Comparison of ENCODE assay signal across 11 cellular contexts in the genomic region with DNA sequence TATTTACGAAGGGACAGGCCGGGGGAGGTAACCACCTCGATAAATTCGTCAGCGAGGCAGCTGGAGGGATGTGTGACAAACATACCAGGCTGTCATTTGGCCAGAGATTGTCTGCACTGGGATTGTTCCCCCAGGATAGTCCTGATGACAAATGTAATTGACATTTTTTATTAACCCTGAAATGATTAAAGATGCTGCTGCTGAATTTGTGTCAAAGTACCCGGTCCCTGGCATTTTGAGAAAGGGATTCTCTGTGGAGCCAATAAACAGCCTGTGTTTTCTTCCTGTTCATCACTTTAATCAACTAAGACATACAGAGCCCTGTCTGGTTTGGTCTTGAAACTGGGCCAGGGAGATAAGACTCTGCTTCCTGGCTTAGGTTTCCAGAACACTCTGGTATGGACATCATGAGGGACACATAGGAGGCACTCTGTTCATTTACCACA.
DNase-seq lines count a peak whose midpoint lies in the region; FAIRE-seq and TF ChIP-seq lines count a peak whose summit lies in the region.
"Had no signal": no experiment of that assay in that cellular context is flagged by ENCODE, and none has a peak within 500 bp of the region (broad histone marks: within the 10 kb centered on the region; RNA-seq: fewer than 3 reads in every experiment).

No MANE protein-coding gene starts in this region.

- H3K4me1 Mint-ChIP-seq in astrocyte (ENCODE audit: low read depth, unreplicated experiment), result peaks cover 42% of the 10 kb centered on the region

- no peak overlapping the region for H2AFZ ChIP-seq in astrocyte (ENCODE audit: low read depth, low read length)

- H3K36me3 Mint-ChIP-seq in astrocyte (ENCODE audit: low read depth, unreplicated experiment), result no peaks in the 10 kb centered on the region

- peaks cover 47% of the 10 kb centered on the region for H3K4me1 ChIP-seq in astrocyte (ENCODE audit: insufficient read depth, low read length)
- H3K4me1 ChIP-seq in right atrium auricular region, result peaks cover 0 to 27% of the 10 kb centered on the region in 2 donors
- H3K4me1 ChIP-seq in stomach, result peaks cover 21 to 56% (median 36%) of the 10 kb centered on the region in 4 donors

- H3K79me2 ChIP-seq in astrocyte (ENCODE audit: insufficient read depth, low read length), result peaks cover 6% of the 10 kb centered on the region

- peaks cover 18% of the 10 kb centered on the region for H4K20me1 ChIP-seq in astrocyte (ENCODE audit: insufficient read depth, low read length)

- WGBS in stomach, 5 donors, result 77 to 85% (median 83%) methylated on average over 6 of the region's 6 CpGs

- H3K4me2 ChIP-seq in astrocyte (ENCODE audit: low read length), result peak overlapping the region; percentile 77

- no peak overlapping the region for H3K4me3 Mint-ChIP-seq in astrocyte (ENCODE audit: unreplicated experiment)
- H3K4me3 Mint-ChIP-seq: central memory CD8-positive, alpha-beta T cell had no signal

- H3K36me3 ChIP-seq in astrocyte (ENCODE audit: insufficient read depth, low read length) (no peaks in the 10 kb centered on the region), right atrium auricular region (no peaks in the 10 kb centered on the region), stomach (no peaks in the 10 kb centered on the region), WERI-Rb-1 (no peaks in the 10 kb centered on the region)
- H3K36me3 ChIP-seq: thyroid gland had no signal

- peak; percentile 36 for DNase-seq in NCI-H226
- peak; percentile 49 for DNase-seq in astrocyte (ENCODE audit: low read depth)
- DNase-seq in right atrium auricular region (ENCODE audit: low spot score), result peak; percentile 52
- no peak for DNase-seq in stomach
- no peak for DNase-seq in WERI-Rb-1
- no peak for DNase-seq in EL
- no peak for DNase-seq in H54 (ENCODE audit: insufficient read length, low spot score)

- no peak for TF ChIP-seq POLR2A in stomach (IDR thresholded peaks at IDR 0.05)
- TF ChIP-seq POLR2A in H54 (IDR thresholded peaks at IDR 0.05; ENCODE audit: low read depth, low read length), result no peak

- TF ChIP-seq EP300 in stomach (IDR thresholded peaks at IDR 0.05), result no peak

- H3K27ac ChIP-seq in astrocyte (ENCODE audit: low read depth, low read length) (peak overlapping the region; percentile 80), right atrium auricular region (peak overlapping the region; percentile 52 to 63), stomach (peak overlapping the region in 4 of 5 donors; percentile 21 to 40 (median 26)), WERI-Rb-1 (no peak overlapping the region)
- H3K27ac ChIP-seq: HL-60 had no signal

- no peak for TF ChIP-seq CTCF in astrocyte (IDR thresholded peaks at IDR 0.05; ENCODE audit: insufficient read depth, low read depth, low read length)
- no peak for TF ChIP-seq CTCF in right atrium auricular region (IDR thresholded peaks at IDR 0.05)
- TF ChIP-seq CTCF in stomach (IDR thresholded peaks at IDR 0.05), result no peak
- no peak for TF ChIP-seq CTCF in WERI-Rb-1 (IDR thresholded peaks at IDR 0.05; ENCODE audit: low read depth, low read length)

- H3K27me3 ChIP-seq in astrocyte (ENCODE audit: insufficient read depth, low read length), result no peaks in the 10 kb centered on the region
- H3K27me3 ChIP-seq in right atrium auricular region, result no peaks in the 10 kb centered on the region
- no peaks in the 10 kb centered on the region for H3K27me3 ChIP-seq in stomach
- no peaks in the 10 kb centered on the region for H3K27me3 ChIP-seq in WERI-Rb-1 (ENCODE audit: insufficient read depth, low read depth, severe bottlenecking)
- H3K27me3 ChIP-seq: thyroid gland had no signal

- no peaks in the 10 kb centered on the region for H3K27me3 Mint-ChIP-seq in astrocyte (ENCODE audit: low read depth, unreplicated experiment)
- H3K27me3 Mint-ChIP-seq: central memory CD8-positive, alpha-beta T cell had no signal

- H3K4me3 ChIP-seq in astrocyte (ENCODE audit: insufficient read depth, low read depth, low read length) (no peak overlapping the region), right atrium auricular region (no peak overlapping the region), stomach (no peak overlapping the region), WERI-Rb-1 (ENCODE audit: low read depth, low read length) (no peak overlapping the region)
- H3K4me3 ChIP-seq: psoas muscle, thyroid gland had no signal

- H3K9me3 Mint-ChIP-seq in astrocyte (ENCODE audit: unreplicated experiment), result no peaks in the 10 kb centered on the region
- H3K9me3 Mint-ChIP-seq: central memory CD8-positive, alpha-beta T cell had no signal

- H3K9me3 ChIP-seq in astrocyte (ENCODE audit: insufficient read depth, low read depth, low read length), result no peaks in the 10 kb centered on the region
- H3K9me3 ChIP-seq in right atrium auricular region, result no peaks in the 10 kb centered on the region
- no peaks in the 10 kb centered on the region for H3K9me3 ChIP-seq in stomach
- H3K9me3 ChIP-seq in WERI-Rb-1 (ENCODE audit: severe bottlenecking), result no peaks in the 10 kb centered on the region
- H3K9me3 ChIP-seq: psoas muscle, thyroid gland had no signal

- no peak for FAIRE-seq in astrocyte (lab: Jason Lieb, UNC)
- FAIRE-seq in H54 (lab: Jason Lieb, UNC), result no peak

- H3K27ac Mint-ChIP-seq in astrocyte (ENCODE audit: unreplicated experiment), result peak overlapping the region; percentile 86

- intact Hi-C loops in stomach (cut with DNase I; ENCODE audit: low total_unique reads), result loop anchor here (10.0 kb wide), 1 partner anchor 204 kb away; no protein-coding TSS in a partner anchor

- H3K9ac ChIP-seq in astrocyte (ENCODE audit: low read length), result peak overlapping the region; percentile 60

Comparison
In these comparisons a context has a peak if more than half of its experiments do, and no peak if none do; other contexts are left out.
1. DNase-seq: peak in NCI-H226 (single experiment), astrocyte (single experiment) and right atrium auricular region (single experiment); none in stomach (single experiment), WERI-Rb-1 (single experiment), EL (single experiment) and H54 (single experiment).